Comparison of ENCODE assay signal across 20 cellular contexts in genomic region chr7:137441451-137441850, GRCh38.
"Had no signal": no experiment of that assay in that cellular context is flagged by ENCODE, and none has a peak within 500 bp of the region (broad histone marks: within the 10 kb centered on the region; RNA-seq: fewer than 3 reads in every experiment).

No MANE protein-coding gene starts in this region.

- H3K36me3 ChIP-seq: adrenal gland, breast epithelium, neural progenitor cell, transverse colon, uterus had no signal

- H3K4me1 ChIP-seq: breast epithelium, transverse colon, uterus had no signal

- H3K27ac ChIP-seq: adrenal gland, breast epithelium, neural progenitor cell, transverse colon had no signal

- H3K9me3 ChIP-seq: adrenal gland, breast epithelium, transverse colon, uterus had no signal

- DNase-seq: activated B cell treated with CpG ODN at 0.5 μM for 24 hours; activated CD4-positive, alpha-beta T cell treated with anti-CD3 and anti-CD28 coated beads for 36 hours; activated CD4-positive, alpha-beta T cell treated with anti-CD3 and anti-CD28 coated beads, Interleukin-2, amount 50 U/mL, for 4 hours; activated CD8-positive, alpha-beta memory T cell treated with anti-CD3 and anti-CD28 coated beads for 24 hours; activated CD8-positive, alpha-beta memory T cell treated with anti-CD3 and anti-CD28 coated beads, Interleukin-2, amount 50 U/mL, for 4 hours; activated T-cell treated with anti-CD3 and anti-CD28 coated beads, Interleukin-2, amount 50 U/mL, for 24 hours; adrenal gland; cortex of kidney; endodermal cell; naive thymus-derived CD8-positive, alpha-beta T cell; retina; stimulated activated CD4-positive, alpha-beta T cell treated with anti-CD3 and anti-CD28 coated beads, Interleukin-12 subunit alpha, Interleukin-12 subunit beta, amount 100 ng/mL, for 4 hours; stimulated activated naive CD8-positive, alpha-beta T cell treated with anti-CD3 and anti-CD28 coated beads, Interleukin-15, amount 100 ng/mL, for 72 hours; T1000; transverse colon; uterus had no signal

- H3K27me3 ChIP-seq: adrenal gland, breast epithelium, neural progenitor cell, transverse colon, uterus had no signal

- H3K4me3 ChIP-seq: adrenal gland, breast epithelium, neural progenitor cell, transverse colon, uterus had no signal

- ATAC-seq: activated CD4-positive, alpha-beta T cell treated with anti-CD3 and anti-CD28 coated beads for 36 hours; activated T-helper 17 cell treated with anti-CD3 and anti-CD28 coated beads, Interleukin-2, amount 50 U/mL, for 72 hours; left lobe of liver; naive thymus-derived CD8-positive, alpha-beta T cell; stimulated activated naive CD8-positive, alpha-beta T cell treated with anti-CD3 and anti-CD28 coated beads, Interleukin-15, amount 100 ng/mL, for 72 hours had no signal
